ENCODE assay signal across 24 cellular contexts in genomic region chr7:1755783-1756626, GRCh38.
A peak's percentile ranks its signal among the peaks of the same experiment; 100 is the strongest.
DNase-seq lines count a peak whose midpoint lies in the region; ATAC-seq and TF ChIP-seq lines count a peak whose summit lies in the region.
"Had no signal": no experiment of that assay in that cellular context is flagged by ENCODE, and none has a peak within 500 bp of the region (broad histone marks: within the 10 kb centered on the region; RNA-seq: fewer than 3 reads in every experiment).

No MANE protein-coding gene starts in this region.

- peak; percentile 57 to 71 for ATAC-seq in naive B cell (ENCODE audit: low read depth in 2 of 2)
- no peak for ATAC-seq in HG03521 (IDR thresholded peaks at IDR 0.05; ENCODE audit: unreplicated experiment)
- ATAC-seq: left cardiac atrium had no signal

- H3K4me3 ChIP-seq in H7 (ENCODE audit: insufficient read depth, low read depth, low read length) (no peak overlapping the region), MG63 (no peak overlapping the region), breast epithelium (no peak overlapping the region)
- H3K4me3 ChIP-seq: PC-9, suprapubic skin, uterus had no signal

- no peak for TF ChIP-seq POLR2A in breast epithelium (IDR thresholded peaks at IDR 0.05)

- peaks cover 2% of the 10 kb centered on the region; the same call in 1 of the 2 replicates for H3K27me3 ChIP-seq in H7 (ENCODE audit: control insufficient read depth, insufficient read depth, low read length)
- no peaks in the 10 kb centered on the region; the same call in 1 of the 2 replicates for H3K27me3 ChIP-seq in MG63
- H3K27me3 ChIP-seq in breast epithelium = peaks cover 0 to 17% of the 10 kb centered on the region in 2 donors
- H3K27me3 ChIP-seq: uterus had no signal

- no peak overlapping the region for H3K27ac ChIP-seq in breast epithelium
- H3K27ac ChIP-seq: PC-9, suprapubic skin, uterus had no signal

- peaks cover 0 to 10% (median 4%) of the 10 kb centered on the region in 7 donors for H3K9me3 Mint-ChIP-seq in naive B cell
- H3K9me3 Mint-ChIP-seq: activated naive CD8-positive, alpha-beta T cell treated with anti-CD3 and anti-CD28 coated beads for 36 hours had no signal

- H3K27me3 Mint-ChIP-seq in naive B cell = peaks cover 4 to 35% (median 21%) of the 10 kb centered on the region in 3 donors

- intact Hi-C loops in breast epithelium (cut with DNase I; ENCODE audit: low total_unique reads) = no loop called here

- H3K9me3 ChIP-seq in MG63 (no peaks in the 10 kb centered on the region), breast epithelium (no peaks in the 10 kb centered on the region)
- H3K9me3 ChIP-seq: suprapubic skin, uterus had no signal

- H3K36me3 ChIP-seq in H7 (replicated peaks; ENCODE audit: control insufficient read depth, insufficient read depth, low read length) = no peaks in the 10 kb centered on the region
- no peaks in the 10 kb centered on the region for H3K36me3 ChIP-seq in MG63
- H3K36me3 ChIP-seq in breast epithelium = no peaks in the 10 kb centered on the region
- H3K36me3 ChIP-seq: suprapubic skin, uterus had no signal

- peak overlapping the region in 1 of 8 donors; percentile 27 for H3K4me3 Mint-ChIP-seq in naive B cell
- H3K4me3 Mint-ChIP-seq: activated naive CD8-positive, alpha-beta T cell treated with anti-CD3 and anti-CD28 coated beads for 36 hours; CD14-positive monocyte had no signal

- DNase-seq in COLO668 (lab: John Stamatoyannopoulos, UW; ENCODE audit: unreplicated experiment) = peak; percentile 29
- peak; percentile 73 for DNase-seq in H7
- peak; percentile 89 for DNase-seq in RPMI8226
- peak; percentile 21 for DNase-seq in naive B cell
- DNase-seq in MG63 = no peak
- DNase-seq in breast epithelium (ENCODE audit: low spot score in 2 of 2) = no peak
- DNase-seq in NCI-H510A (lab: John Stamatoyannopoulos, UW) = no peak
- DNase-seq: activated CD4-positive, alpha-beta T cell treated with anti-CD3 and anti-CD28 coated beads, Interleukin-2, amount 50 U/mL, for 48 hours; activated CD8-positive, alpha-beta memory T cell treated with anti-CD3 and anti-CD28 coated beads, Interleukin-2, amount 50 U/mL, for 48 hours; activated naive CD8-positive, alpha-beta T cell treated with anti-CD3 and anti-CD28 coated beads for 36 hours; GOT3; Kasumi-1; left cardiac atrium; mesenchymal stem cell; NCI-H1092; NCI-H2029; NCI-H446; PC-9; SHP77; stimulated activated CD4-positive, alpha-beta T cell treated with anti-CD3 and anti-CD28 coated beads, Interleukin-2, amount 100 ng/mL, for 24 hours; uterus had no signal

- no peaks in the 10 kb centered on the region for H3K36me3 Mint-ChIP-seq in naive B cell
- H3K36me3 Mint-ChIP-seq: activated naive CD8-positive, alpha-beta T cell treated with anti-CD3 and anti-CD28 coated beads for 36 hours; CD14-positive monocyte had no signal

- peak overlapping the region in 2 of 6 donors; percentile 18 to 86 for H3K27ac Mint-ChIP-seq in naive B cell
- H3K27ac Mint-ChIP-seq: activated naive CD8-positive, alpha-beta T cell treated with anti-CD3 and anti-CD28 coated beads for 36 hours; CD14-positive monocyte had no signal

- no peak for TF ChIP-seq CTCF in breast epithelium (IDR thresholded peaks at IDR 0.05)

- peaks cover 17 to 33% (median 21%) of the 10 kb centered on the region in 3 donors for H3K4me1 Mint-ChIP-seq in naive B cell

- H3K4me1 ChIP-seq in breast epithelium = no peaks in the 10 kb centered on the region
- H3K4me1 ChIP-seq: suprapubic skin, uterus had no signal

Comparison
In these comparisons a context has a peak if more than half of its experiments do, and no peak if none do; other contexts are left out.
1. DNase-seq: peak in COLO668 (single experiment), H7 (single experiment), RPMI8226 (single experiment) and naive B cell (single experiment); none in MG63 (single experiment), breast epithelium (0 of 2) and NCI-H510A (single experiment).